19 cellular contexts compared by ENCODE assay signal in the genomic region with DNA sequence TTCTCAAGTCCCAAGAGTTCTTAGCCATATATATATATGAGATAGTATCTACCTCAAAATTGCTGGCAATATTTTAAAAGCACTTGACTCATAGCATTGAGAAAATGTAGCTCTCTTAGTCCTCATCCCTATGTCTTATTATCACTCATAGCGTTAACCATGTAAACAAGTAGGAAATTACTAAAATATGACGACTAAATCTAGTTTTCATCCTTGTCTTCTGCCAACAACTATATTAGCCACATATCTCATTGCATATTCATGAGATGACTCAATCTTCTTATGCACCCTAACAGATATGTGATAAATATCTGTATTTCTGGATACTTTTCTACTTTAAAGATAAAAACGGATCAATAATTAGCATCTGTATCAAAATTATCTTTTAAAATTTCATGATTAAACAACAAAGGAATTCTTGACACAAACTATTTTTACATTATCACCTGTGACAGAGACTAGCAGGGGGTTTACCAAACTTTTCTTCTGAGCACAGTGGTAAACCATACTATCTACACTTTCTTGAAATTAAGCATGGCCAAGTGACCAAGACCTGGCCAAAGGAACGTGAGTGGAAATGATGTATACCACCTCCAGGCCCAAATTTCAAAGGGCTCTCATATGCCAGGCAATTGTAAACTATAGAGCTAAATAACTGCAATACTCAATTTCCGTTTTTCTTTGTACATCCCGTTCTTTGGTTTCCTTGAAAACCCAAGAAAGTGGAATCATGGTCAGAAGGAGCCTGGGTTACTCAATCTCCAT. TPM values are rescaled to one million over a fixed set of nuclear protein-coding genes. Genes with fewer than 3 reads are reported as not detected.
A peak's percentile ranks its signal among the peaks of the same experiment; 100 is the strongest.
DNase-seq lines count a peak whose midpoint lies in the region; ATAC-seq and TF ChIP-seq lines count a peak whose summit lies in the region.
"Had no signal": no experiment of that assay in that cellular context is flagged by ENCODE, and none has a peak within 500 bp of the region (broad histone marks: within the 10 kb centered on the region; RNA-seq: fewer than 3 reads in every experiment).

No MANE protein-coding gene starts in this region.

- H3K79me2 ChIP-seq in GM23248 (ENCODE audit: insufficient read depth): no peaks in the 10 kb centered on the region
- H3K79me2 ChIP-seq in MM.1S (ENCODE audit: low read length): no peaks in the 10 kb centered on the region

- WGBS in GM23248 (ENCODE audit: low coverage in 1 of 2, low lambda C conversion rate in 2 of 2, missing lambda C conversion rate in 2 of 2), 2 experiments: 80% methylated on average over 6 of the region's 6 CpGs

- DNase-seq in A673 (ENCODE audit: low spot score) (peak; percentile 51), GM23248 (peak; percentile 24), iris pigment epithelial cell (ENCODE audit: low read depth) (peak; percentile 29), MM.1S (no peak)
- DNase-seq: DND-41, Kasumi-1, MG63, NCI-H1092, NCI-H1436, NCI-H1930, NCI-H510A, NCI-H748 treated with DMSO at 0.1 percent for 48 hours, T-cell had no signal

- H3K4me3 ChIP-seq in A673 (ENCODE audit: low read depth, low read length, poor library complexity, severe bottlenecking) (no peak overlapping the region), GM23248 (no peak overlapping the region), MM.1S (ENCODE audit: low read length) (no peak overlapping the region)
- H3K4me3 ChIP-seq: MG63 had no signal

- H3K4me2 ChIP-seq in GM23248 (ENCODE audit: unreplicated experiment) (no peak overlapping the region), MM.1S (ENCODE audit: low read depth, low read length) (no peak overlapping the region)

- H3K9me3 ChIP-seq in A673 (ENCODE audit: low read depth, low read length, poor library complexity, severe bottlenecking) (no peaks in the 10 kb centered on the region), GM23248 (ENCODE audit: low read depth) (no peaks in the 10 kb centered on the region), MM.1S (replicated peaks; ENCODE audit: insufficient read depth, low read length) (no peaks in the 10 kb centered on the region)
- H3K9me3 ChIP-seq: MG63 had no signal

- POLR2A ChIA-PET in A673 (lab: Charles Lee; ENCODE audit: low non-redundant PET): no interaction called here

- H3K27me3 ChIP-seq in A673 (replicated peaks; ENCODE audit: insufficient read depth, low read depth, low read length, poor library complexity) (no peaks in the 10 kb centered on the region), GM23248 (replicated peaks; ENCODE audit: insufficient read depth) (no peaks in the 10 kb centered on the region), MM.1S (replicated peaks; ENCODE audit: insufficient read depth, low read length) (no peaks in the 10 kb centered on the region)
- H3K27me3 ChIP-seq: MG63 had no signal

- no peaks in the 10 kb centered on the region for H3K4me1 Mint-ChIP-seq in activated T-helper 17 cell treated with anti-CD3 and anti-CD28 coated beads, Interleukin-2, amount 50 U/mL, for 72 hours

- no peaks in the 10 kb centered on the region for H3K9me3 Mint-ChIP-seq in activated T-helper 17 cell treated with anti-CD3 and anti-CD28 coated beads, Interleukin-2, amount 50 U/mL, for 72 hours
- H3K9me3 Mint-ChIP-seq: CD14-positive monocyte, T-cell had no signal

- no peaks in the 10 kb centered on the region for H3K27me3 Mint-ChIP-seq in activated T-helper 17 cell treated with anti-CD3 and anti-CD28 coated beads, Interleukin-2, amount 50 U/mL, for 72 hours
- H3K27me3 Mint-ChIP-seq: B cell, T-cell had no signal

- H3K9ac ChIP-seq in GM23248 (no peak overlapping the region), MM.1S (ENCODE audit: low read length) (no peak overlapping the region)

- BruUV-seq in A673 (replicated peaks; lab: Mats Ljungman, UMichigan): no TSS peak

- H3K4me1 ChIP-seq in A673 (ENCODE audit: insufficient read depth, low read length, poor library complexity, severe bottlenecking) (peaks cover 50% of the 10 kb centered on the region), GM23248 (ENCODE audit: insufficient read depth) (no peaks in the 10 kb centered on the region), MM.1S (ENCODE audit: low read length) (no peaks in the 10 kb centered on the region)

- peaks cover 95% of the 10 kb centered on the region for H3K36me3 Mint-ChIP-seq in activated T-helper 17 cell treated with anti-CD3 and anti-CD28 coated beads, Interleukin-2, amount 50 U/mL, for 72 hours (ENCODE audit: low read depth)

- ATAC-seq in activated T-helper 17 cell treated with anti-CD3 and anti-CD28 coated beads, Interleukin-2, amount 50 U/mL, for 72 hours (replicated peaks): peak; percentile 59
- ATAC-seq in GM21423 (IDR thresholded peaks at IDR 0.05; ENCODE audit: unreplicated experiment) (no peak), HG03521 (IDR thresholded peaks at IDR 0.05; ENCODE audit: unreplicated experiment) (no peak)
- ATAC-seq: Panc1, T-cell had no signal

- intact Hi-C loops in A673 (cut with micrococcal nuclease; ENCODE audit: unreplicated experiment): loop anchor here (10.0 kb wide), 1 partner anchor 382 kb away; no protein-coding TSS in a partner anchor

- CTCF ChIA-PET in A673 (lab: Charles Lee): no interaction called here

- H3K9me2 ChIP-seq in GM23248 (ENCODE audit: insufficient read depth) (no peaks in the 10 kb centered on the region), MM.1S (replicated peaks; ENCODE audit: insufficient read depth, low read length) (no peaks in the 10 kb centered on the region)

- no peak overlapping the region for H3K4me3 Mint-ChIP-seq in activated T-helper 17 cell treated with anti-CD3 and anti-CD28 coated beads, Interleukin-2, amount 50 U/mL, for 72 hours
- H3K4me3 Mint-ChIP-seq: B cell, CD14-positive monocyte, T-cell had no signal

- H3K36me3 ChIP-seq in A673 (ENCODE audit: insufficient read depth, low read length, poor library complexity, severe bottlenecking) (peaks cover 100% of the 10 kb centered on the region), GM23248 (ENCODE audit: low read depth) (peaks cover 50% of the 10 kb centered on the region), MM.1S (replicated peaks; ENCODE audit: insufficient read depth, low read length) (no peaks in the 10 kb centered on the region)

- no peak overlapping the region for H2AFZ ChIP-seq in GM23248
- no peak overlapping the region for H2AFZ ChIP-seq in MM.1S (ENCODE audit: low read length)

- H3K27ac ChIP-seq in A673 (ENCODE audit: low read depth, low read length, poor library complexity, severe bottlenecking): peak overlapping the region; percentile 48
- no peak overlapping the region for H3K27ac ChIP-seq in GM23248
- H3K27ac ChIP-seq in MM.1S (ENCODE audit: low read length): no peak overlapping the region

- TF ChIP-seq CTCF in A673 (conservative IDR thresholded peaks at IDR 0.05; ENCODE audit: low read depth, low read length) (no peak), MM.1S (IDR thresholded peaks at IDR 0.05; ENCODE audit: low read length) (no peak)

- H4K20me1 ChIP-seq in GM23248 (ENCODE audit: insufficient read depth): no peaks in the 10 kb centered on the region
- no peaks in the 10 kb centered on the region for H4K20me1 ChIP-seq in MM.1S (ENCODE audit: insufficient read depth, low read length)

- H3K27ac Mint-ChIP-seq in activated T-helper 17 cell treated with anti-CD3 and anti-CD28 coated beads, Interleukin-2, amount 50 U/mL, for 72 hours: no peak overlapping the region
- H3K27ac Mint-ChIP-seq: B cell, T-cell had no signal

- H3F3A ChIP-seq in GM23248 (ENCODE audit: insufficient read depth): no peaks in the 10 kb centered on the region
- no peaks in the 10 kb centered on the region for H3F3A ChIP-seq in MM.1S (ENCODE audit: insufficient read depth, low read length)

- in situ Hi-C loops in GM23248 (cut with MboI): no loop called here

RNA-seq across cellular contexts. Expression of gene ZC3H13, which starts 45.7 kb away (rescaled TPM):
- total RNA-seq in A673 (2021): 373 and 378 TPM in 2 replicates
- total RNA-seq in GM23248 (2014; rRNA removed; shearing (Covaris generic)): 8.6 and 15.6 TPM in 2 replicates
- polyA plus RNA-seq in GM23248 (2016; fragmentation: Nextera tagmentation; extraction: Ambion mirVana): 50.7 and 53.4 TPM in 2 replicates
- total RNA-seq in activated T-helper 17 cell treated with anti-CD3 and anti-CD28 coated beads, Interleukin-2, amount 50 U/mL, for 72 hours: 10 to 100 TPM; 33.4 to 46.9 TPM
